9 cellular contexts compared by ENCODE assay signal in genomic region chr22:49958961-49959781, GRCh38. TPM values are rescaled to one million over a fixed set of nuclear protein-coding genes. Genes with fewer than 3 reads are reported as not detected.
A peak's percentile ranks its signal among the peaks of the same experiment; 100 is the strongest.
DNase-seq lines count a peak whose midpoint lies in the region; ATAC-seq and TF ChIP-seq lines count a peak whose summit lies in the region.
"Had no signal": no experiment of that assay in that cellular context is flagged by ENCODE, and none has a peak within 500 bp of the region (broad histone marks: within the 10 kb centered on the region; RNA-seq: fewer than 3 reads in every experiment).

No MANE protein-coding gene starts in this region.

- no peaks in the 10 kb centered on the region for H3K9me3 ChIP-seq in CD8-positive, alpha-beta T cell (ENCODE audit: low read length)
- peaks cover 0 to 3% (median 0%) of the 10 kb centered on the region in 4 donors for H3K9me3 ChIP-seq in Peyer's patch
- H3K9me3 ChIP-seq in esophagus muscularis mucosa = no peaks in the 10 kb centered on the region

- H3K4me1 ChIP-seq in CD8-positive, alpha-beta T cell (ENCODE audit: insufficient read depth, low read length) = peaks cover 28% of the 10 kb centered on the region
- peaks cover 3 to 36% (median 20%) of the 10 kb centered on the region in 4 donors for H3K4me1 ChIP-seq in Peyer's patch
- peaks cover 43 to 60% (median 52%) of the 10 kb centered on the region in 4 donors for H3K4me1 ChIP-seq in esophagus muscularis mucosa

- no peak for TF ChIP-seq EP300 in esophagus muscularis mucosa (IDR thresholded peaks at IDR 0.05)

- H3K27me3 ChIP-seq in CD8-positive, alpha-beta T cell (ENCODE audit: insufficient read depth, low read length) = no peaks in the 10 kb centered on the region
- H3K27me3 ChIP-seq in Peyer's patch (no peaks in the 10 kb centered on the region), esophagus muscularis mucosa (no peaks in the 10 kb centered on the region)

- H3K4me1 Mint-ChIP-seq in CD8-positive, alpha-beta T cell (ENCODE audit: low read depth) = peaks cover 12% of the 10 kb centered on the region
- H3K4me1 Mint-ChIP-seq in osteocyte (ENCODE audit: unreplicated experiment) = peaks cover 18% of the 10 kb centered on the region

- peaks cover 15% of the 10 kb centered on the region for H3K36me3 Mint-ChIP-seq in CD8-positive, alpha-beta T cell
- peaks cover 7% of the 10 kb centered on the region for H3K36me3 Mint-ChIP-seq in osteocyte (ENCODE audit: unreplicated experiment)

- peak overlapping the region; percentile 51 for H3K4me3 ChIP-seq in CD8-positive, alpha-beta T cell (ENCODE audit: low read depth, low read length)
- H3K4me3 ChIP-seq in Peyer's patch (peak overlapping the region; percentile 65 to 100 (median 98)), esophagus muscularis mucosa (peak overlapping the region; percentile 73 to 96 (median 89))

- H3K36me3 ChIP-seq in CD8-positive, alpha-beta T cell (ENCODE audit: insufficient read depth, low read length) = peaks cover 14% of the 10 kb centered on the region
- peaks cover 0 to 31% (median 0%) of the 10 kb centered on the region in 3 donors for H3K36me3 ChIP-seq in Peyer's patch
- peaks cover 11 to 26% (median 21%) of the 10 kb centered on the region in 4 donors for H3K36me3 ChIP-seq in esophagus muscularis mucosa

- 71% methylated on average over 12 of the region's 28 CpGs for WGBS in esophagus muscularis mucosa

- TF ChIP-seq POLR2A in Peyer's patch (IDR thresholded peaks at IDR 0.05) = peak in 1 of 2 donors; percentile 77
- TF ChIP-seq POLR2A in esophagus muscularis mucosa (IDR thresholded peaks at IDR 0.05; ENCODE audit: low read depth) = no peak

- H3K27ac ChIP-seq in CD8-positive, alpha-beta T cell (ENCODE audit: low read depth, low read length) = no peak overlapping the region
- H3K27ac ChIP-seq in Peyer's patch = peak overlapping the region; percentile 86 to 99 (median 98)
- H3K27ac ChIP-seq in esophagus muscularis mucosa (replicated peaks in 1 of 4) = peak overlapping the region; percentile 88 to 98 (median 95)

- H3K9me3 Mint-ChIP-seq in CD8-positive, alpha-beta T cell = no peaks in the 10 kb centered on the region
- H3K9me3 Mint-ChIP-seq in osteocyte (ENCODE audit: unreplicated experiment) = no peaks in the 10 kb centered on the region

- H3K27me3 Mint-ChIP-seq in CD8-positive, alpha-beta T cell (ENCODE audit: low read depth) = no peaks in the 10 kb centered on the region
- no peaks in the 10 kb centered on the region for H3K27me3 Mint-ChIP-seq in osteocyte (ENCODE audit: unreplicated experiment)

- CTCF ChIA-PET in CD8-positive, alpha-beta T cell (lab: Charles Lee) = interaction anchor here (0.7 kb wide), 1 partner anchor 23 kb away, joined by 3 read pairs; no protein-coding TSS in a partner anchor

- peak overlapping the region; percentile 70 for H3K4me3 Mint-ChIP-seq in CD8-positive, alpha-beta T cell
- H3K4me3 Mint-ChIP-seq in osteocyte (ENCODE audit: unreplicated experiment) = peak overlapping the region; percentile 60

- intact Hi-C loops in CD8-positive, alpha-beta T cell (cut with DNase I, micrococcal nuclease) = no loop called here
- intact Hi-C loops in esophagus muscularis mucosa (cut with DNase I) = no loop called here

- ATAC-seq in CD8-positive, alpha-beta T cell = no peak
- no peak for ATAC-seq in GM21360 (IDR thresholded peaks at IDR 0.05; ENCODE audit: unreplicated experiment)
- no peak for ATAC-seq in GM21390 (IDR thresholded peaks at IDR 0.05; ENCODE audit: unreplicated experiment)

- no peak for TF ChIP-seq CTCF in CD8-positive, alpha-beta T cell (IDR thresholded peaks at IDR 0.05)
- TF ChIP-seq CTCF in Peyer's patch (IDR thresholded peaks at IDR 0.05) = no peak
- TF ChIP-seq CTCF in esophagus muscularis mucosa (IDR thresholded peaks at IDR 0.05) = no peak
- no peak for TF ChIP-seq CTCF in osteocyte (IDR thresholded peaks at IDR 0.05)

- H3K27ac Mint-ChIP-seq in CD8-positive, alpha-beta T cell = peak overlapping the region; percentile 80
- peak overlapping the region; percentile 10 for H3K27ac Mint-ChIP-seq in osteocyte (ENCODE audit: unreplicated experiment)

- POLR2A ChIA-PET in CD8-positive, alpha-beta T cell (lab: Charles Lee) = interaction anchor here (2.4 kb wide), 1 partner anchor 23 kb away, joined by 20 read pairs; no protein-coding TSS in a partner anchor

- peak in 1 of 7 experiments; percentile 21 for DNase-seq in CD8-positive, alpha-beta T cell
- DNase-seq in Peyer's patch = no peak
- DNase-seq in esophagus muscularis mucosa (ENCODE audit: extremely low spot score) = no peak
- DNase-seq in osteocyte (ENCODE audit: extremely low spot score, unreplicated experiment) = no peak
- DNase-seq in cerebellar cortex (ENCODE audit: low spot score) = no peak
- no peak for DNase-seq in HUDEP-2 (lab: John Stamatoyannopoulos, UW; ENCODE audit: unreplicated experiment in 76 of 76)

RNA-seq across cellular contexts. Expression of gene PIM3, which starts 1.4 kb away (rescaled TPM):
- total RNA-seq in CD8-positive, alpha-beta T cell = 100 to 1,000 TPM; 316 to 328 TPM
- total RNA-seq in Peyer's patch = 100 to 1,000 TPM in 2 of 4 donors, 10 to 100 TPM in 2; 66.2 to 142 (median 105) TPM
- total RNA-seq in esophagus muscularis mucosa = 100 to 1,000 TPM in 1 of 4 donors, 10 to 100 TPM in 3; 36.1 to 106 (median 56.5) TPM
- 18.6 TPM in 2 replicates for total RNA-seq in osteocyte

RNA-seq across cellular contexts. Expression of gene CRELD2, which starts 40.7 kb away (rescaled TPM):
- 10 to 100 TPM; 26.3 to 28.1 TPM for total RNA-seq in CD8-positive, alpha-beta T cell
- 10 to 100 TPM; 33.3 to 52.0 (median 41.1) TPM for total RNA-seq in Peyer's patch
- total RNA-seq in esophagus muscularis mucosa = 10 to 100 TPM; 32.0 to 38.2 (median 34.2) TPM
- 54.9 and 55.5 TPM in 2 replicates for total RNA-seq in osteocyte

RNA-seq across cellular contexts. Expression of gene ALG12, which starts 40.9 kb away (rescaled TPM):
- 10 to 100 TPM; 11.4 to 15.2 TPM for total RNA-seq in CD8-positive, alpha-beta T cell
- 10 to 100 TPM; 17.3 to 25.5 (median 22.1) TPM for total RNA-seq in Peyer's patch
- total RNA-seq in esophagus muscularis mucosa = 10 to 100 TPM; 17.7 to 28.0 (median 23.8) TPM
- 27.1 and 27.9 TPM in 2 replicates for total RNA-seq in osteocyte

RNA-seq across cellular contexts. Expression of gene IL17REL, which starts 53.4 kb away (rescaled TPM):
- total RNA-seq in CD8-positive, alpha-beta T cell = not detected
- total RNA-seq in Peyer's patch = 1 to 10 TPM in 3 of 4 donors, not detected in 1; 1.1 to 2.3 (median 1.2) TPM
- not detected for total RNA-seq in esophagus muscularis mucosa
- not detected in 2 replicates for total RNA-seq in osteocyte
- total RNA-seq: lung microvascular endothelial cell had no signal
